ENCODE assay signal across 24 cellular contexts in genomic region chrX:84336646-84337045, GRCh38.
DNase-seq lines count a peak whose midpoint lies in the region; ATAC-seq lines count a peak whose summit lies in the region.
"Had no signal": no experiment of that assay in that cellular context is flagged by ENCODE, and none has a peak within 500 bp of the region (broad histone marks: within the 10 kb centered on the region; RNA-seq: fewer than 3 reads in every experiment).

No MANE protein-coding gene starts in this region.

- H3K9me3 Mint-ChIP-seq in stimulated activated naive B cell treated with anti-CD40 and anti-IgM and Interleukin-4, amounts not matched to agents 10 μg/mL and 1 μg/mL and 100 μg/mL, for 72 hours, result no peaks in the 10 kb centered on the region
- H3K9me3 Mint-ChIP-seq: CD14-positive monocyte, HFFc6 had no signal

- no peak overlapping the region for H3K4me3 Mint-ChIP-seq in stimulated activated naive B cell treated with anti-CD40 and anti-IgM and Interleukin-4, amounts not matched to agents 10 μg/mL and 1 μg/mL and 100 μg/mL, for 72 hours
- H3K4me3 Mint-ChIP-seq: CD14-positive monocyte; CD8-positive, alpha-beta memory T cell; HFFc6 had no signal

- peaks cover 4 to 15% of the 10 kb centered on the region in 2 donors for H3K4me1 Mint-ChIP-seq in stimulated activated naive B cell treated with anti-CD40 and anti-IgM and Interleukin-4, amounts not matched to agents 10 μg/mL and 1 μg/mL and 100 μg/mL, for 72 hours
- H3K4me1 Mint-ChIP-seq: CD8-positive, alpha-beta memory T cell had no signal

- no peaks in the 10 kb centered on the region for H3K27me3 Mint-ChIP-seq in stimulated activated naive B cell treated with anti-CD40 and anti-IgM and Interleukin-4, amounts not matched to agents 10 μg/mL and 1 μg/mL and 100 μg/mL, for 72 hours

- DNase-seq in EH (ENCODE audit: low read depth), result peak; percentile 23
- DNase-seq in amniotic epithelial cell (ENCODE audit: low read depth), result peak; percentile 57
- peak; percentile 2 for DNase-seq in glomerular visceral epithelial cell (ENCODE audit: extremely low spot score)
- no peak for DNase-seq in SHP77 (lab: John Stamatoyannopoulos, UW)
- DNase-seq in SIG-M5 (lab: John Stamatoyannopoulos, UW), result no peak
- DNase-seq in stimulated activated naive B cell treated with anti-CD40 and anti-IgM and Interleukin-4, amounts not matched to agents 10 μg/mL and 1 μg/mL and 100 μg/mL, for 72 hours, result no peak
- DNase-seq: BE2C; Calu3; CD8-positive, alpha-beta memory T cell; DMS153; DND-41; GOT3; HFFc6; NCI-H1092; NCI-H1417 treated with DMSO at 0.1 percent for 48 hours; NCI-H1694 treated with DMSO at 0.1 percent for 48 hours; NCI-H2081; NCI-H2227 treated with DMSO at 0.1 percent for 48 hours; NCI-H526 treated with DMSO at 0.1 percent for 48 hours; PC-9 had no signal

- no peak overlapping the region for H3K27ac Mint-ChIP-seq in stimulated activated naive B cell treated with anti-CD40 and anti-IgM and Interleukin-4, amounts not matched to agents 10 μg/mL and 1 μg/mL and 100 μg/mL, for 72 hours
- H3K27ac Mint-ChIP-seq: CD14-positive monocyte; CD8-positive, alpha-beta memory T cell; HFFc6 had no signal

- no peak for ATAC-seq in HG03457 (IDR thresholded peaks at IDR 0.05; ENCODE audit: unreplicated experiment)
- no peak for ATAC-seq in stimulated activated naive B cell treated with anti-CD40 and anti-IgM and Interleukin-4, amounts not matched to agents 10 μg/mL and 1 μg/mL and 100 μg/mL, for 72 hours (replicated peaks)
- ATAC-seq: A549, Right ventricle myocardium inferior had no signal

- H3K36me3 Mint-ChIP-seq in stimulated activated naive B cell treated with anti-CD40 and anti-IgM and Interleukin-4, amounts not matched to agents 10 μg/mL and 1 μg/mL and 100 μg/mL, for 72 hours, result no peaks in the 10 kb centered on the region
- H3K36me3 Mint-ChIP-seq: CD14-positive monocyte; CD8-positive, alpha-beta memory T cell had no signal

Comparison
In these comparisons a context has a peak if more than half of its experiments do, and no peak if none do; other contexts are left out.
1. DNase-seq: peak in EH (single experiment), amniotic epithelial cell (single experiment) and glomerular visceral epithelial cell (single experiment); none in SHP77 (0 of 2), SIG-M5 (single experiment) and stimulated activated naive B cell treated with anti-CD40 and anti-IgM and Interleukin-4, amounts not matched to agents 10 μg/mL and 1 μg/mL and 100 μg/mL, for 72 hours (single experiment).